Comparison of ENCODE assay signal across 7 cellular contexts in genomic region chr4:177508662-177509061, GRCh38.
"Had no signal": no experiment of that assay in that cellular context is flagged by ENCODE, and none has a peak within 500 bp of the region (broad histone marks: within the 10 kb centered on the region; RNA-seq: fewer than 3 reads in every experiment).

No MANE protein-coding gene starts in this region.

- ATAC-seq: GM12878 had no signal

- H3K4me3 ChIP-seq: GM12878 had no signal

- FAIRE-seq: GM12878, GM12891, GM12892, GM18507, GM19239 had no signal

- DNase-seq: GDM1, GF-D8 had no signal
